Comparison of ENCODE assay signal across 10 cellular contexts in the genomic region with DNA sequence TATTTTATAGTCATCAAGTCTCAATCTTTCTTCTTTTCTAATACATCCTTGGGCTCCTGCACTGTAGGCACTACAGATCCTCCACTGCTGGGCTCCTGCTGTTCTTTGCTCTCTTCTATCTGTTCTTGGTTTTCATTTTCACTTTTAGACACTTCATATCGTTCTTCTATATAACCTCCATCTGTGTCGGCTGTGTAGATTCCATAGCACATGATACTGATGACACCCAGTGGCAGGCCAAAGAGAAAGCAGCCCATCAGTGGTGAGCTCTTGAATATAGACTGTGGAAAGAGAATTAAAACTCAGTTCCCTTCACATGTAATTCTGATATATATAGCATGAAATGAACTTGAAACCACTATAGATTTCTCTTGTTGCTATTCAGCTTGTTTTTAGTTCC. TPM values are rescaled to one million over a fixed set of nuclear protein-coding genes. Genes with fewer than 3 reads are reported as not detected.
DNase-seq lines count a peak whose midpoint lies in the region; ATAC-seq and TF ChIP-seq lines count a peak whose summit lies in the region.
"Had no signal": no experiment of that assay in that cellular context is flagged by ENCODE, and none has a peak within 500 bp of the region (broad histone marks: within the 10 kb centered on the region; RNA-seq: fewer than 3 reads in every experiment).

No MANE protein-coding gene starts in this region.

- no CpG with 5 or more reads among the region's 2 CpGs for WGBS in mesendoderm (ENCODE audit: extremely low coverage, insufficient coverage, low lambda C conversion rate)

- H2AK5ac ChIP-seq in mesendoderm (ENCODE audit: low read length) = no peak overlapping the region

- no peak overlapping the region for H2BK120ac ChIP-seq in mesendoderm (ENCODE audit: low read depth, low read length)

- H3K27me3 ChIP-seq in GM06990 (replicated peaks; ENCODE audit: control insufficient read depth, insufficient read depth, low read length) (no peaks in the 10 kb centered on the region), mesendoderm (ENCODE audit: insufficient read depth, low read length, poor library complexity) (no peaks in the 10 kb centered on the region)

- no peak overlapping the region for H3K56ac ChIP-seq in mesendoderm (ENCODE audit: low read length)

- H3K23ac ChIP-seq in mesendoderm (ENCODE audit: low read length) = no peak overlapping the region

- ATAC-seq in GM19468 (IDR thresholded peaks at IDR 0.05; ENCODE audit: extremely low read depth, unreplicated experiment) (peak; percentile 91), HG03354 (IDR thresholded peaks at IDR 0.05; ENCODE audit: poor library complexity, severe bottlenecking, unreplicated experiment) (peak; percentile 90)

- H3K18ac ChIP-seq in mesendoderm (ENCODE audit: low read length) = no peak overlapping the region

- H2BK5ac ChIP-seq in mesendoderm (ENCODE audit: low read length) = no peak overlapping the region

- H3K79me2 ChIP-seq in mesendoderm (ENCODE audit: control insufficient read depth, insufficient read depth, low read length) = no peaks in the 10 kb centered on the region

- no peak overlapping the region for H2BK15ac ChIP-seq in mesendoderm (replicated peaks; ENCODE audit: low read depth)

- no peak overlapping the region for H3K9ac ChIP-seq in mesendoderm (ENCODE audit: low read length)

- H3K4me2 ChIP-seq in mesendoderm (ENCODE audit: low read length) = no peak overlapping the region

- no peak overlapping the region for H3K27ac ChIP-seq in mesendoderm (ENCODE audit: low read depth, low read length)

- no peak overlapping the region for H3K4ac ChIP-seq in mesendoderm (ENCODE audit: low read depth, low read length)

- no peak overlapping the region for H4K5ac ChIP-seq in mesendoderm (ENCODE audit: low read length)

- TF ChIP-seq CTCF in GM06990 (IDR thresholded peaks at IDR 0.05; ENCODE audit: insufficient read depth, low read length, poor library complexity, severe bottlenecking) (peak; percentile 31), epithelial cell of esophagus (IDR thresholded peaks at IDR 0.05; ENCODE audit: insufficient read depth, low read depth, low read length, missing control alignments) (peak; percentile 9)

- no peak overlapping the region for H3K4me3 ChIP-seq in GM06990 (replicated peaks; ENCODE audit: low read depth, low read length)
- H3K4me3 ChIP-seq in epithelial cell of esophagus (ENCODE audit: low read length) = no peak overlapping the region
- H3K4me3 ChIP-seq in mesendoderm (ENCODE audit: low read length) = no peak overlapping the region

- no peaks in the 10 kb centered on the region for H3K4me1 ChIP-seq in mesendoderm (ENCODE audit: control insufficient read depth, low read depth, low read length)

- no peak overlapping the region for H4K8ac ChIP-seq in mesendoderm (ENCODE audit: low read depth, low read length)

- H3K36me3 ChIP-seq in GM06990 (ENCODE audit: control insufficient read depth, insufficient read depth, low read length) (peaks cover 5% of the 10 kb centered on the region), mesendoderm (ENCODE audit: control insufficient read depth, insufficient read depth, low read length) (peaks cover 2% of the 10 kb centered on the region)

- DNase-seq in GM06990 (ENCODE audit: extremely low read depth, insufficient read length) (no peak), epithelial cell of esophagus (ENCODE audit: low read depth) (no peak), cortex of kidney (lab: John Stamatoyannopoulos, UW) (no peak), NCI-H345 (lab: John Stamatoyannopoulos, UW) (no peak), mesendoderm (no peak)
- no peak for DNase-seq in activated effector memory CD4-positive, alpha-beta T cell treated with anti-CD3 and anti-CD28 coated beads, Interleukin-2, amount 50 U/mL, for 16 hours
- DNase-seq: occipital lobe, SW 1271 had no signal

- H3K79me1 ChIP-seq in mesendoderm (ENCODE audit: low read length) = no peaks in the 10 kb centered on the region

RNA-seq across cellular contexts. Expression of a gene that starts 38.0 kb away (rescaled TPM):
- polyA plus RNA-seq in mesendoderm (2013, experiment 1 of 2) = 18.9 TPM
- polyA plus RNA-seq in mesendoderm (2013, experiment 2 of 2) = 19.9 TPM
